In the genomic region with DNA sequence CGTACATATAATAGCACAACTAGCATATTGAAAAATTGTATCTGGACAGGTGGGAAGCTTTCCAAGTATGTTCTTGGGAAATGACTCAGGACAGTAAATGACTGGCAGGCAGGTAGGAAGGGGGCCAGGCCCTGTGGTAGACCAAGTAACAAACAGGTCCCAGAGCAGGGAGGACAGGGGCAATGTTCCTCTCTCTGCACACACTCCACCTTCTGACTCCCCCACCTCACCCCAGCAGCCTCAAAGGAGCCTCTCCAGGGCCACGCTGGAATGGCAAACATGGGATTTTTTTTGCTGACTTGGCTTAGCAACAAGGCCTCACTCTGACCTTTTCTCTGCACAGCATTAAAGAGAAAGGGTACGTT, we compare ENCODE assay signal across 14 cellular contexts. TPM values are rescaled to one million over a fixed set of nuclear protein-coding genes. Genes with fewer than 3 reads are reported as not detected.
DNase-seq lines count a peak whose midpoint lies in the region; ATAC-seq and TF ChIP-seq lines count a peak whose summit lies in the region.
"Had no signal": no experiment of that assay in that cellular context is flagged by ENCODE, and none has a peak within 500 bp of the region (broad histone marks: within the 10 kb centered on the region; RNA-seq: fewer than 3 reads in every experiment).

No MANE protein-coding gene starts in this region.

- ATAC-seq in GM18867 (IDR thresholded peaks at IDR 0.05; ENCODE audit: unreplicated experiment) = no peak

- peak overlapping the region; percentile 18 for H3K9ac ChIP-seq in HUES6 (ENCODE audit: low read length)

- H3K9me3 ChIP-seq in HUES6 (ENCODE audit: control insufficient read depth, insufficient read depth, low read depth, low read length) (no peaks in the 10 kb centered on the region), adrenal gland (replicated peaks in 1 of 3) (no peaks in the 10 kb centered on the region)
- H3K9me3 ChIP-seq: sigmoid colon had no signal

- DNase-seq in adrenal gland = peak in 5 of 7 donors; percentile 9 to 29 (median 21)
- DNase-seq in iris pigment epithelial cell (ENCODE audit: low read depth) = peak; percentile 22
- DNase-seq in posterior vena cava (ENCODE audit: low spot score) = peak; percentile 46
- no peak for DNase-seq in inferior parietal cortex (ENCODE audit: extremely low spot score)
- no peak for DNase-seq in activated effector memory CD4-positive, alpha-beta T cell treated with anti-CD3 and anti-CD28 coated beads, Interleukin-2, amount 50 U/mL, for 16 hours
- DNase-seq in NCI-H2107 (lab: John Stamatoyannopoulos, UW) = no peak
- DNase-seq: activated effector memory CD4-positive, alpha-beta T cell treated with Interleukin-2 at 50 U/mL for 16 hours; aorta; CD4-positive, alpha-beta T cell; NCI-H1048; NCI-H748 treated with DMSO at 0.1 percent for 48 hours; sigmoid colon had no signal

- TF ChIP-seq CTCF in adrenal gland (IDR thresholded peaks at IDR 0.05) = no peak

- TF ChIP-seq POLR2A in adrenal gland (IDR thresholded peaks at IDR 0.05) = no peak

- no peaks in the 10 kb centered on the region for H3K36me3 ChIP-seq in HUES6 (ENCODE audit: control insufficient read depth, insufficient read depth, low read length)
- no peaks in the 10 kb centered on the region for H3K36me3 ChIP-seq in adrenal gland (replicated peaks in 1 of 2)
- H3K36me3 ChIP-seq: sigmoid colon had no signal

- intact Hi-C loops in adrenal gland (cut with DNase I) = no loop called here
- intact Hi-C loops in posterior vena cava (cut with DNase I) = no loop called here

- H3K27me3 ChIP-seq in HUES6 (ENCODE audit: control insufficient read depth, insufficient read depth, low read length) (no peaks in the 10 kb centered on the region), adrenal gland (no peaks in the 10 kb centered on the region)
- H3K27me3 ChIP-seq: sigmoid colon had no signal

- WGBS in adrenal gland, 4 donors = 21 to 30% (median 25%) methylated on average over 3 of the region's 3 CpGs

- H3K4me3 ChIP-seq in HUES6 (ENCODE audit: low read depth, low read length) (no peak overlapping the region), adrenal gland (no peak overlapping the region)
- H3K4me3 ChIP-seq: sigmoid colon had no signal

- H3K27ac ChIP-seq in HUES6 (ENCODE audit: low read depth, low read length) (no peak overlapping the region; the same call in 1 of the 2 replicates), adrenal gland (peak overlapping the region in 2 of 5 donors; percentile 11 to 27)
- H3K27ac ChIP-seq: sigmoid colon had no signal

- H3K4me1 ChIP-seq in HUES6 (ENCODE audit: control insufficient read depth, insufficient read depth, low read length) = peaks cover 12% of the 10 kb centered on the region
- peaks cover 2 to 14% of the 10 kb centered on the region in 2 donors for H3K4me1 ChIP-seq in adrenal gland (replicated peaks in 1 of 2)
- H3K4me1 ChIP-seq: sigmoid colon had no signal

RNA-seq across cellular contexts. Expression of gene IQGAP2, which starts 31.1 kb away (rescaled TPM):
- total RNA-seq in adrenal gland = 10 to 100 TPM; 19.3 to 77.3 (median 53.0) TPM
- polyA plus RNA-seq in adrenal gland = 10 to 100 TPM; 14.9 to 34.0 (median 25.7) TPM
- 10 to 100 TPM; 12.9 to 15.0 TPM for total RNA-seq in posterior vena cava

Comparison
In these comparisons a context has a peak if more than half of its experiments do, and no peak if none do; other contexts are left out.
1. DNase-seq: peak in adrenal gland (5 of 7), iris pigment epithelial cell (single experiment) and posterior vena cava (single experiment); none in inferior parietal cortex (single experiment), activated effector memory CD4-positive, alpha-beta T cell treated with anti-CD3 and anti-CD28 coated beads, Interleukin-2, amount 50 U/mL, for 16 hours (single experiment) and NCI-H2107 (single experiment).